ENCODE assay signal across 9 cellular contexts in the genomic region with DNA sequence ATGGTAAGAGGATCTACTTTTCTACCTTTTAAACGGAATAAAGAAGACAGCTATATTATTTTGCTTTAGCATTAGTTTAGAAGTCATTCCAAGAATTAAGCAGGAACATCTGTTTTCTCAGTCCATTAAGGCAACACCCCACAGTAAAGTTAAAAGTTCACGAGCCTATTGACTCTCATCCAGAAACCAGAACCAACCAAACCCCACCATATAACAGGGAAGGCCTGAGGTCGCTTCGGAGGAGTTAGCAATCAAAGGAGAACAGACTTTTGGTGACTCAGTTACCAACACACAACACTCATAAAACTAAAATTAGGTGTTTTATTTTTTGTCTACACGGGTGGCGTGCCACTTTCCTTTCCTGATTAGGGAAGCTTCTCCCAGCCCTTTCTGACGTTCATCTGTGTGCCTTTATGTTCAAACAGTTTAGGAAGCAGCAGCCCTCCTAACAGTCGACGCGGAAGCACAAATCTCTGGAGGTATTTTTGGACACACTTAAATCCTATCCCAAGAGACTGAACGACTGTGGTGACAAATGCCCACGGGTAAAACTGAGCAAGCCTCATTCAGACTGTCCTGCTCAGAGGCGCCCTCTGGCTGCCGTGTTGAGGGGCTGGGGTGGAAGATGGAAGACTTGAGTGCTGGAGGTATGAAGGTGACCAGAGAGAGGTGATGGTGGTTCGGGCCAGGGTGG. TPM values are rescaled to one million over a fixed set of nuclear protein-coding genes. Genes with fewer than 3 reads are reported as not detected.
DNase-seq lines count a peak whose midpoint lies in the region; ATAC-seq and TF ChIP-seq lines count a peak whose summit lies in the region.
"Had no signal": no experiment of that assay in that cellular context is flagged by ENCODE, and none has a peak within 500 bp of the region (broad histone marks: within the 10 kb centered on the region; RNA-seq: fewer than 3 reads in every experiment).

No MANE protein-coding gene starts in this region.

- H3K4me3 ChIP-seq in LNCaP clone FGC (ENCODE audit: low read depth, low read length) (no peak overlapping the region), ascending aorta (no peak overlapping the region), hepatocyte (no peak overlapping the region)
- H3K4me3 ChIP-seq: SK-N-MC had no signal

- H4K20me1 ChIP-seq in hepatocyte (ENCODE audit: insufficient read depth, poor library complexity, severe bottlenecking) = no peaks in the 10 kb centered on the region

- DNase-seq in DMS 273 treated with DMSO at 0.1 percent for 48 hours (lab: John Stamatoyannopoulos, UW) = peak; percentile 62
- no peak for DNase-seq in LNCaP clone FGC (ENCODE audit: low read depth)
- peak; percentile 13 for DNase-seq in T-helper 22 cell (ENCODE audit: low read depth)
- peak in 1 of 2 donors; percentile 76 for DNase-seq in ascending aorta (ENCODE audit: low spot score in 2 of 2)
- peak; percentile 68 for DNase-seq in hepatocyte (ENCODE audit: low spot score)
- DNase-seq in stimulated activated CD4-positive, alpha-beta T cell treated with anti-CD3 and anti-CD28 coated beads, Interleukin-12 subunit alpha, Interleukin-12 subunit beta, amount 100 ng/mL, for 24 hours (ENCODE audit: low read depth in 2 of 2) = peak; percentile 54 to 72
- DNase-seq in putamen (ENCODE audit: low spot score) = no peak

- H3K27me3 ChIP-seq in ascending aorta (no peaks in the 10 kb centered on the region), hepatocyte (peaks cover 3% of the 10 kb centered on the region)

- H3K36me3 ChIP-seq in ascending aorta = no peaks in the 10 kb centered on the region
- no peaks in the 10 kb centered on the region for H3K36me3 ChIP-seq in hepatocyte (replicated peaks; ENCODE audit: insufficient read depth, low read depth)

- no peaks in the 10 kb centered on the region for H3K79me2 ChIP-seq in hepatocyte

- H2AFZ ChIP-seq in hepatocyte = no peak overlapping the region

- H3K27ac ChIP-seq in ascending aorta = no peak overlapping the region
- no peak overlapping the region for H3K27ac ChIP-seq in hepatocyte
- H3K27ac ChIP-seq: SK-N-MC had no signal

- 40% methylated on average over 15 of the region's 15 CpGs for WGBS in hepatocyte (ENCODE audit: low lambda C conversion rate, missing lambda C conversion rate)

- peak overlapping the region; percentile 6 for H3K4me2 ChIP-seq in hepatocyte

- intact Hi-C loops in ascending aorta (cut with DNase I) = no loop called here

- no peaks in the 10 kb centered on the region for H3K9me3 ChIP-seq in ascending aorta
- no peaks in the 10 kb centered on the region for H3K9me3 ChIP-seq in hepatocyte (ENCODE audit: low read depth)

- no peaks in the 10 kb centered on the region for H3K9me2 ChIP-seq in hepatocyte (replicated peaks; ENCODE audit: insufficient read depth)

- TF ChIP-seq CTCF in LNCaP clone FGC (IDR thresholded peaks at IDR 0.05; ENCODE audit: control insufficient read depth, extremely low read depth, insufficient read depth) = peak; percentile 61
- TF ChIP-seq CTCF in ascending aorta (IDR thresholded peaks at IDR 0.05) = peak; percentile 18 to 55 (median 37)
- TF ChIP-seq CTCF in hepatocyte (IDR thresholded peaks at IDR 0.05; ENCODE audit: poor library complexity) = peak; percentile 71

- no peaks in the 10 kb centered on the region for H3K4me1 ChIP-seq in ascending aorta
- peaks cover 4% of the 10 kb centered on the region for H3K4me1 ChIP-seq in hepatocyte (ENCODE audit: insufficient read depth)

- ATAC-seq in GM21360 (IDR thresholded peaks at IDR 0.05; ENCODE audit: unreplicated experiment) = no peak

RNA-seq across cellular contexts. Expression of a gene that starts 8.6 kb away (rescaled TPM):
- total RNA-seq in ascending aorta = not detected
- total RNA-seq in hepatocyte = not detected in 2 replicates
- not detected in 2 replicates for polyA plus RNA-seq in hepatocyte

RNA-seq across cellular contexts. Expression of a gene that starts 9.0 kb away (rescaled TPM):
- total RNA-seq in ascending aorta (not detected), hepatocyte (0.48 and 0.63 TPM in 2 replicates)
- polyA plus RNA-seq in hepatocyte = 1.1 and 1.2 TPM in 2 replicates

RNA-seq across cellular contexts. Expression of a gene that starts 55.8 kb away (rescaled TPM):
- total RNA-seq in ascending aorta = not detected
- not detected in 2 replicates for total RNA-seq in hepatocyte
- polyA plus RNA-seq in hepatocyte = not detected in 2 replicates

Comparison
In these comparisons a context has a peak if more than half of its experiments do, and no peak if none do; other contexts are left out.
1. DNase-seq: peak in DMS 273 treated with DMSO at 0.1 percent for 48 hours (single experiment), T-helper 22 cell (single experiment), hepatocyte (single experiment) and stimulated activated CD4-positive, alpha-beta T cell treated with anti-CD3 and anti-CD28 coated beads, Interleukin-12 subunit alpha, Interleukin-12 subunit beta, amount 100 ng/mL, for 24 hours (2 of 2); none in LNCaP clone FGC (single experiment) and putamen (single experiment).
2. Peak in every context shown above with its lines, with median percentiles within 50 percentile points of each other: CTCF ChIP-seq.